ENCODE assay signal across 1 cellular context in the genomic region with DNA sequence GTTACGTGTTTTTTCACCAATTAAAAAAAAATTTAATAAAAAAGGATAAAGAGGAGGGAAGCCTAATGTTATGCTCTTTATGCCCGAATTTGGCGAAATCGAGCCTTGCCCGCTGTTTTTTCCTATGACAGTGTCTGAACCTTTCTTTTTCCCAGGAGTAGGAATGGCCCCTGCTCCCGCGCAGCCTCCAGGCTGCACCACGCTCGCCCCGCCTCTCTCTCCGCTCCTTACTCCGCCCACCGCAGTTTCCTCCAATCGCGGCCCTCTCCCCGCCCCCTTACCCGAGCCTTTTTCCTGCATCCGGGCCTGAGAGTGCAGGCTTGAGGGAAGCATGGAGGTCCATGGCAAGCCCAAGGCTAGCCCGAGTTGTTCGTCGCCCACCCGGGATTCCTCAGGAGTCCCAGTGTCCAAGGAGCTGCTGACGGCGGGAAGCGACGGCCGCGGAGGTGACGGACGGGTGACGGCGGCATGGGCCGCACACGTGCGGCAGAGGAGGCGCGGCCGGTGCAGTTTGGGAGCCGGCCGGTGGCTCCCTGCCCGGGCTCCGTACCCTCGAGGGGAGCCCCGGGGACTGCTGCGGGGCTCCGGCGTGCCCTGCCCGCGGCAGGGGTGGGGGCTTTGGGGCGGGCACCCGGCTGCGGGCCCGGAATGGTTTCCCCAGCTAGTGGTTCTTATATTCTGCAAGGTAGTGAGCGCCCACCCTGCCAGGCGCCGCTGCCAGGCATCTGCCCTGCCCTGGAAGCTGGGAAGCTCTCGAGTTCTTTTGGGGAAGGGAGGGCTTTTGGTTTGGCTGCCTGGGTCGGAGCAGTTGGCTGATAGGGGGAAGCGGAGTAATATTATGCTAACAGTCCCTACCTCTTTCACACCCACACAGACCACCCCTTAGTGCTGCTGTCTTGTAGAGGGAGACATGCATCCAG.
TF ChIP-seq lines count a peak whose summit lies in the region.

Gene NOPCHAP1 (plus strand): TSS at position 295 of the 920 bp plus-strand sequence. CDS start 37 bp downstream, at position 332.

TF ChIP-seq in HEK293, 187 proteins besides CTCF, POLR2A, EP300 and RAD21 (continued from another document and continues in another):
- TF ChIP-seq, protein P1, sequence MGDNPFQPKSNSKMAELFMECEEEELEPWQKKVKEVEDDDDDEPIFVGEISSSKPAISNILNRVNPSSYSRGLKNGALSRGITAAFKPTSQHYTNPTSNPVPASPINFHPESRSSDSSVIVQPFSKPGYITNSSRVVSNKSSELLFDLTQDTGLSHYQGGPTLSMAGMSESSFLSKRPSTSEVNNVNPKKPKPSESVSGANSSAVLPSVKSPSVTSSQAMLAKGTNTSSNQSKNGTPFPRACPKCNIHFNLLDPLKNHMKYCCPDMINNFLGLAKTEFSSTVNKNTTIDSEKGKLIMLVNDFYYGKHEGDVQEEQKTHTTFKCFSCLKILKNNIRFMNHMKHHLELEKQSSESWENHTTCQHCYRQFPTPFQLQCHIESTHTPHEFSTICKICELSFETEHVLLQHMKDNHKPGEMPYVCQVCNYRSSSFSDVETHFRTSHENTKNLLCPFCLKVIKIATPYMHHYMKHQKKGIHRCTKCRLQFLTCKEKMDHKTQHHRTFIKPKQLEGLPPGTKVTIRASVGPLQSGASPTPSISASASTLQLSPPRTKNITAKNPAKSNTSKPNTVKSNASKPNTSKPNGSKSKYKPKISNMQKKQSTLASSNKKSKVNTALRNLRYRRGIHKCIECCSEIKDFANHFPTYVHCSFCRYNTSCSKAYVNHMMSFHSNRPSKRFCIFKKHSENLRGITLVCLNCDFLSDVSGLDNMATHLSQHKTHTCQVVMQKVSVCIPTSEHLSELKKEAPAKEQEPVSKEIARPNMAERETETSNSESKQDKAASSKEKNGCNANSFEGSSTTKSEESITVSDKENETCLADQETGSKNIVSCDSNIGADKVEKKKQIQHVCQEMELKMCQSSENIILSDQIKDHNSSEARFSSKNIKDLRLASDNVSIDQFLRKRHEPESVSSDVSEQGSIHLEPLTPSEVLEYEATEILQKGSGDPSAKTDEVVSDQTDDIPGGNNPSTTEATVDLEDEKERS (tag by site-specific recombination; IDR thresholded peaks at IDR 0.05), result no peak
- no peak for TF ChIP-seq ZNF830 (tag by site-specific recombination; IDR thresholded peaks at IDR 0.05; ENCODE audit: low read depth)
- TF ChIP-seq ZNF768 (tag by site-specific recombination; IDR thresholded peaks at IDR 0.05), result no peak
- no peak for TF ChIP-seq ZNF645 (tag by site-specific recombination; IDR thresholded peaks at IDR 0.05)
- TF ChIP-seq, protein P2, sequence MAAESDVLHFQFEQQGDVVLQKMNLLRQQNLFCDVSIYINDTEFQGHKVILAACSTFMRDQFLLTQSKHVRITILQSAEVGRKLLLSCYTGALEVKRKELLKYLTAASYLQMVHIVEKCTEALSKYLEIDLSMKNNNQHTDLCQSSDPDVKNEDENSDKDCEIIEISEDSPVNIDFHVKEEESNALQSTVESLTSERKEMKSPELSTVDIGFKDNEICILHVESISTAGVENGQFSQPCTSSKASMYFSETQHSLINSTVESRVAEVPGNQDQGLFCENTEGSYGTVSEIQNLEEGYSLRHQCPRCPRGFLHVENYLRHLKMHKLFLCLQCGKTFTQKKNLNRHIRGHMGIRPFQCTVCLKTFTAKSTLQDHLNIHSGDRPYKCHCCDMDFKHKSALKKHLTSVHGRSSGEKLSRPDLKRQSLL (tag by site-specific recombination; IDR thresholded peaks at IDR 0.05), result peak; percentile 69
- TF ChIP-seq ZNF394 (tag by site-specific recombination; IDR thresholded peaks at IDR 0.05; ENCODE audit: borderline replicate concordance), result no peak; the same call in 1 of the 2 replicates
- TF ChIP-seq ZNF785 (tag by site-specific recombination; IDR thresholded peaks at IDR 0.05), result no peak
- TF ChIP-seq ZBTB1 (tag by site-specific recombination; IDR thresholded peaks at IDR 0.05), result no peak
- no peak for TF ChIP-seq ZSCAN23 (tag by site-specific recombination; IDR thresholded peaks at IDR 0.05)
- no peak for TF ChIP-seq ZNF10 (tag by site-specific recombination; IDR thresholded peaks at IDR 0.05)
- TF ChIP-seq REPIN1 (tag by site-specific recombination; IDR thresholded peaks at IDR 0.05; ENCODE audit: low read depth), result no peak
- TF ChIP-seq ZNF37A (tag by site-specific recombination; IDR thresholded peaks at IDR 0.05), result no peak
- no peak for TF ChIP-seq ZNF16 (tag by site-specific recombination; IDR thresholded peaks at IDR 0.05; ENCODE audit: low read depth)
- no peak for TF ChIP-seq ZNF324 (tag by site-specific recombination; IDR thresholded peaks at IDR 0.05)
- TF ChIP-seq, protein P3, sequence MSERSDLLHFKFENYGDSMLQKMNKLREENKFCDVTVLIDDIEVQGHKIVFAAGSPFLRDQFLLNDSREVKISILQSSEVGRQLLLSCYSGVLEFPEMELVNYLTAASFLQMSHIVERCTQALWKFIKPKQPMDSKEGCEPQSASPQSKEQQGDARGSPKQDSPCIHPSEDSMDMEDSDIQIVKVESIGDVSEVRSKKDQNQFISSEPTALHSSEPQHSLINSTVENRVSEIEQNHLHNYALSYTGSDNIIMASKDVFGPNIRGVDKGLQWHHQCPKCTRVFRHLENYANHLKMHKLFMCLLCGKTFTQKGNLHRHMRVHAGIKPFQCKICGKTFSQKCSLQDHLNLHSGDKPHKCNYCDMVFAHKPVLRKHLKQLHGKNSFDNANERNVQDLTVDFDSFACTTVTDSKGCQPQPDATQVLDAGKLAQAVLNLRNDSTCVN (tag by site-specific recombination; optimal IDR thresholded peaks at IDR 0.05), result peak; percentile 33
- TF ChIP-seq ZNF404 (tag by site-specific recombination; IDR thresholded peaks at IDR 0.05), result no peak
- no peak for TF ChIP-seq GFI1B (tag by site-specific recombination; IDR thresholded peaks at IDR 0.05)
- TF ChIP-seq MEIS1 (CRISPR knock-in tag; IDR thresholded peaks at IDR 0.05; ENCODE audit: borderline replicate concordance), result no peak
- TF ChIP-seq TRIM28 (IDR thresholded peaks at IDR 0.05; ENCODE audit: borderline replicate concordance, low read length), result no peak
- TF ChIP-seq OVOL3 (tag by site-specific recombination; IDR thresholded peaks at IDR 0.05), result no peak
- no peak for TF ChIP-seq ZNF521 (tag by site-specific recombination; IDR thresholded peaks at IDR 0.05)
- no peak for TF ChIP-seq ZNF274 (IDR thresholded peaks at IDR 0.05; ENCODE audit: low read length)
- no peak for TF ChIP-seq ZNF274 (tag by site-specific recombination; IDR thresholded peaks at IDR 0.05; ENCODE audit: borderline replicate concordance)
- TF ChIP-seq ZXDB (tag by site-specific recombination; IDR thresholded peaks at IDR 0.05), result peak; percentile 81; the same call in 1 of the 2 replicates
- TF ChIP-seq ZNF561 (tag by site-specific recombination; IDR thresholded peaks at IDR 0.05; ENCODE audit: borderline replicate concordance), result peak; percentile 26; the same call in 1 of the 2 replicates
- TF ChIP-seq ZNF510 (tag by site-specific recombination; IDR thresholded peaks at IDR 0.05; ENCODE audit: insufficient replicate concordance), result no peak
- TF ChIP-seq, protein P4, sequence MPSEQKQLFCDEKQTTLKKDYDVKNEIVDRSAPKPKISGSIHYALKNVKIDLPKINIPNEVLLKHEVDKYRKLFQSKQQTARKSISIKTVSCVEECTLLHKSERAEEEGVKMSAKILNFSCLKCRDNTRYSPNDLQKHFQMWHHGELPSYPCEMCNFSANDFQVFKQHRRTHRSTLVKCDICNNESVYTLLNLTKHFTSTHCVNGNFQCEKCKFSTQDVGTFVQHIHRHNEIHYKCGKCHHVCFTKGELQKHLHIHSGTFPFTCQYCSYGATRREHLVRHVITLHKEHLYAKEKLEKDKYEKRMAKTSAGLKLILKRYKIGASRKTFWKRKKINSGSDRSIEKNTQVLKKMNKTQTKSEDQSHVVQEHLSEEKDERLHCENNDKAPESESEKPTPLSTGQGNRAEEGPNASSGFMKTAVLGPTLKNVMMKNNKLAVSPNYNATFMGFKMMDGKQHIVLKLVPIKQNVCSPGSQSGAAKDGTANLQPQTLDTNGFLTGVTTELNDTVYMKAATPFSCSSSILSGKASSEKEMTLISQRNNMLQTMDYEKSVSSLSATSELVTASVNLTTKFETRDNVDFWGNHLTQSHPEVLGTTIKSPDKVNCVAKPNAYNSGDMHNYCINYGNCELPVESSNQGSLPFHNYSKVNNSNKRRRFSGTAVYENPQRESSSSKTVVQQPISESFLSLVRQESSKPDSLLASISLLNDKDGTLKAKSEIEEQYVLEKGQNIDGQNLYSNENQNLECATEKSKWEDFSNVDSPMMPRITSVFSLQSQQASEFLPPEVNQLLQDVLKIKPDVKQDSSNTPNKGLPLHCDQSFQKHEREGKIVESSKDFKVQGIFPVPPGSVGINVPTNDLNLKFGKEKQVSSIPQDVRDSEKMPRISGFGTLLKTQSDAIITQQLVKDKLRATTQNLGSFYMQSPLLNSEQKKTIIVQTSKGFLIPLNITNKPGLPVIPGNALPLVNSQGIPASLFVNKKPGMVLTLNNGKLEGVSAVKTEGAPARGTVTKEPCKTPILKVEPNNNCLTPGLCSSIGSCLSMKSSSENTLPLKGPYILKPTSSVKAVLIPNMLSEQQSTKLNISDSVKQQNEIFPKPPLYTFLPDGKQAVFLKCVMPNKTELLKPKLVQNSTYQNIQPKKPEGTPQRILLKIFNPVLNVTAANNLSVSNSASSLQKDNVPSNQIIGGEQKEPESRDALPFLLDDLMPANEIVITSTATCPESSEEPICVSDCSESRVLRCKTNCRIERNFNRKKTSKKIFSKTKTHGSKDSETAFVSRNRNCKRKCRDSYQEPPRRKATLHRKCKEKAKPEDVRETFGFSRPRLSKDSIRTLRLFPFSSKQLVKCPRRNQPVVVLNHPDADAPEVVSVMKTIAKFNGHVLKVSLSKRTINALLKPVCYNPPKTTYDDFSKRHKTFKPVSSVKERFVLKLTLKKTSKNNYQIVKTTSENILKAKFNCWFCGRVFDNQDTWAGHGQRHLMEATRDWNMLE (tag by site-specific recombination; conservative IDR thresholded peaks at IDR 0.05; ENCODE audit: low read depth), result no peak
- 0 out of 2 replicates have a peak, but pooled peaks have one; percentile 25 for TF ChIP-seq ZNF501 (tag by site-specific recombination; IDR thresholded peaks at IDR 0.05)
- no peak for TF ChIP-seq ZNF146 (tag by site-specific recombination; IDR thresholded peaks at IDR 0.05)
- TF ChIP-seq SALL2 (tag by site-specific recombination; IDR thresholded peaks at IDR 0.05; ENCODE audit: borderline replicate concordance), result no peak
- no peak for TF ChIP-seq ZNF629 (tag by site-specific recombination; IDR thresholded peaks at IDR 0.05)
- TF ChIP-seq, protein P5, sequence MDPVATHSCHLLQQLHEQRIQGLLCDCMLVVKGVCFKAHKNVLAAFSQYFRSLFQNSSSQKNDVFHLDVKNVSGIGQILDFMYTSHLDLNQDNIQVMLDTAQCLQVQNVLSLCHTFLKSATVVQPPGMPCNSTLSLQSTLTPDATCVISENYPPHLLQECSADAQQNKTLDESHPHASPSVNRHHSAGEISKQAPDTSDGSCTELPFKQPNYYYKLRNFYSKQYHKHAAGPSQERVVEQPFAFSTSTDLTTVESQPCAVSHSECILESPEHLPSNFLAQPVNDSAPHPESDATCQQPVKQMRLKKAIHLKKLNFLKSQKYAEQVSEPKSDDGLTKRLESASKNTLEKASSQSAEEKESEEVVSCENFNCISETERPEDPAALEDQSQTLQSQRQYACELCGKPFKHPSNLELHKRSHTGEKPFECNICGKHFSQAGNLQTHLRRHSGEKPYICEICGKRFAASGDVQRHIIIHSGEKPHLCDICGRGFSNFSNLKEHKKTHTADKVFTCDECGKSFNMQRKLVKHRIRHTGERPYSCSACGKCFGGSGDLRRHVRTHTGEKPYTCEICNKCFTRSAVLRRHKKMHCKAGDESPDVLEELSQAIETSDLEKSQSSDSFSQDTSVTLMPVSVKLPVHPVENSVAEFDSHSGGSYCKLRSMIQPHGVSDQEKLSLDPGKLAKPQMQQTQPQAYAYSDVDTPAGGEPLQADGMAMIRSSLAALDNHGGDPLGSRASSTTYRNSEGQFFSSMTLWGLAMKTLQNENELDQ (tag by site-specific recombination; IDR thresholded peaks at IDR 0.05; ENCODE audit: low read depth), result no peak
- TF ChIP-seq ZEB2 (tag by site-specific recombination; IDR thresholded peaks at IDR 0.05), result no peak
- TF ChIP-seq ZFP37 (tag by site-specific recombination; IDR thresholded peaks at IDR 0.05), result 0 out of 2 replicates have a peak, but pooled peaks have one; percentile 9
- peak; percentile 95 for TF ChIP-seq IKZF3 (tag by site-specific recombination; IDR thresholded peaks at IDR 0.05)
- no peak for TF ChIP-seq ELK4 (IDR thresholded peaks at IDR 0.05; ENCODE audit: borderline replicate concordance, low read depth, low read length)
- no peak for TF ChIP-seq WT1 (tag by site-specific recombination; IDR thresholded peaks at IDR 0.05)
